ENCODE assay signal across 9 cellular contexts in genomic region chr22:40055143-40055926, GRCh38.
A peak's percentile ranks its signal among the peaks of the same experiment; 100 is the strongest.
DNase-seq lines count a peak whose midpoint lies in the region; ATAC-seq, FAIRE-seq and TF ChIP-seq lines count a peak whose summit lies in the region.
"Had no signal": no experiment of that assay in that cellular context is flagged by ENCODE, and none has a peak within 500 bp of the region (broad histone marks: within the 10 kb centered on the region; RNA-seq: fewer than 3 reads in every experiment).

No MANE protein-coding gene starts in this region.

- H3K27me3 Mint-ChIP-seq in mesothelial cell of epicardium (ENCODE audit: low read depth): no peaks in the 10 kb centered on the region

- FAIRE-seq in GM12891 (lab: Jason Lieb, UNC): peak; percentile 94

- TF ChIP-seq POLR2A in GM12891 (IDR thresholded peaks at IDR 0.05; ENCODE audit: low read depth, low read length) (no peak), erythroblast (IDR thresholded peaks at IDR 0.05; ENCODE audit: low read length) (no peak)

- peaks cover 2% of the 10 kb centered on the region for H3K4me1 Mint-ChIP-seq in mesothelial cell of epicardium

- no peaks in the 10 kb centered on the region for H3K9me3 Mint-ChIP-seq in mesothelial cell of epicardium

- H3K4me3 Mint-ChIP-seq in mesothelial cell of epicardium: no peak overlapping the region

- TF ChIP-seq CTCF in mesothelial cell of epicardium (IDR thresholded peaks at IDR 0.05; ENCODE audit: unreplicated experiment): no peak

- DNase-seq in GM12891 (ENCODE audit: insufficient read length, low spot score) (peak; percentile 29), LoVo (ENCODE audit: low spot score) (peak; percentile 23), erythroblast (lab: John Stamatoyannopoulos, UW) (peak; percentile 24 to 25), foreskin melanocyte (no peak), ecto neural progenitor cell (ENCODE audit: low spot score) (no peak), mesothelial cell of epicardium (ENCODE audit: low spot score in 2 of 2, unreplicated experiment in 2 of 2) (no peak)
- DNase-seq: mesenchymal stem cell had no signal

- H3K36me3 Mint-ChIP-seq in mesothelial cell of epicardium: no peaks in the 10 kb centered on the region

- ATAC-seq in GM21447 (IDR thresholded peaks at IDR 0.05; ENCODE audit: unreplicated experiment) (peak; percentile 76), GM18858 (IDR thresholded peaks at IDR 0.05; ENCODE audit: unreplicated experiment) (no peak)

- H3K27ac Mint-ChIP-seq in mesothelial cell of epicardium: no peak overlapping the region

TF ChIP-seq in GM12891, 5 proteins besides CTCF, POLR2A, EP300 and RAD21:
- no peak for TF ChIP-seq PAX5 (IDR thresholded peaks at IDR 0.05; ENCODE audit: insufficient read depth, low read length, severe bottlenecking)
- TF ChIP-seq SPI1 (IDR thresholded peaks at IDR 0.05; ENCODE audit: low read depth, low read length): 0 out of 2 replicates have a peak, but pooled peaks have one; percentile 35

Comparison
In these comparisons a context has a peak if more than half of its experiments do, and no peak if none do; other contexts are left out.
1. DNase-seq: peak in GM12891 (single experiment), LoVo (single experiment) and erythroblast (2 of 2); none in foreskin melanocyte (single experiment), ecto neural progenitor cell (single experiment) and mesothelial cell of epicardium (0 of 2).